ENCODE assay signal across 22 cellular contexts in the genomic region with DNA sequence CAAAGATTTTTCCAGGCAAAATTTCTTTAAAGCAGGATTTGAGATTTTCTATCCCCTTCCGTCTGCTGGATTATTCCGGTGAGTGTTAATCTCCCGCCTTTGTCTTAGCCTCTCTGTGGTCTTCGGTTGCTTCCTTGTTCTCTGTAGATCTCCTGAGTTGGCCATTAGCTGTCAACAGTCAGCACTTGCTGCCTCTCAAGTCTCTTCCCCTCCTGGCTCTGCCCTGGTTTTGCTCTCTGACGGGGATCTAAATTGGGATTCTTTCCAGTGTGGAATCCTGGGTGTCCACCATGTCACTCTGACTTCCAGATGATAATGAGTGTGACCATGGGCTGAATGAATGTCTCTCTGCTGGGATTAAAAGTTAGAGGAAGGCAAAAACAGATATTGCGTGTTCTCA.
"Had no signal": no experiment of that assay in that cellular context is flagged by ENCODE, and none has a peak within 500 bp of the region (broad histone marks: within the 10 kb centered on the region; RNA-seq: fewer than 3 reads in every experiment).

No MANE protein-coding gene starts in this region.

- H3K9me3 ChIP-seq: adrenal gland, mucosa of descending colon, ovary, SK-N-SH, tibial nerve, vagina had no signal

- H3K27ac ChIP-seq: adrenal gland, ovary, tibial nerve, vagina, VCaP had no signal

- H3K27ac Mint-ChIP-seq: activated naive CD4-positive, alpha-beta T cell treated with anti-CD3 and anti-CD28 coated beads, Interleukin-2, amount 50 U/mL, for 72 hours; activated T-cell treated with anti-CD3 and anti-CD28 coated beads, Interleukin-2, amount 50 U/mL, for 72 hours; effector memory CD8-positive, alpha-beta T cell had no signal

- H3K9me3 Mint-ChIP-seq: activated naive CD4-positive, alpha-beta T cell treated with anti-CD3 and anti-CD28 coated beads, Interleukin-2, amount 50 U/mL, for 72 hours; activated T-cell treated with anti-CD3 and anti-CD28 coated beads, Interleukin-2, amount 50 U/mL, for 72 hours; effector memory CD8-positive, alpha-beta T cell; naive B cell had no signal

- DNase-seq: activated CD4-positive, alpha-beta T cell treated with anti-CD3 and anti-CD28 coated beads, Interleukin-2, amount 50 U/mL, for 4 hours; activated effector memory CD4-positive, alpha-beta T cell treated with anti-CD3 and anti-CD28 coated beads, Interleukin-2, amount 50 U/mL, for 16 hours; activated T-cell treated with anti-CD3 and anti-CD28 coated beads, Interleukin-2, amount 50 U/mL, for 72 hours; adrenal gland; dermis blood vessel endothelial cell; effector memory CD8-positive, alpha-beta T cell; foreskin fibroblast; hypothalamus; islet precursor cell; mammary epithelial cell; mucosa of descending colon; naive B cell; ovary; SK-N-SH; stimulated activated CD8-positive, alpha-beta memory T cell treated with anti-CD3 and anti-CD28 coated beads, Interleukin-4, amount 100 ng/mL, for 48 hours; stimulated activated naive CD8-positive, alpha-beta T cell treated with anti-CD3 and anti-CD28 coated beads, Interleukin-15, Interleukin-2, amounts not matched to agents 100 U/mL and 50 U/mL, for 24 hours; T-helper 1 cell; T-helper 9 cell had no signal

- H3K4me3 ChIP-seq: adrenal gland, mucosa of descending colon, ovary, tibial nerve, vagina had no signal

- H3K36me3 Mint-ChIP-seq: activated naive CD4-positive, alpha-beta T cell treated with anti-CD3 and anti-CD28 coated beads, Interleukin-2, amount 50 U/mL, for 72 hours; naive B cell had no signal

- ATAC-seq: activated naive CD4-positive, alpha-beta T cell treated with anti-CD3 and anti-CD28 coated beads, Interleukin-2, amount 50 U/mL, for 72 hours; activated T-cell treated with anti-CD3 and anti-CD28 coated beads, Interleukin-2, amount 50 U/mL, for 72 hours; effector memory CD8-positive, alpha-beta T cell; mucosa of descending colon; stimulated activated naive CD8-positive, alpha-beta T cell treated with anti-CD3 and anti-CD28 coated beads, Interleukin-15, Interleukin-2, amounts not matched to agents 100 U/mL and 50 U/mL, for 24 hours had no signal

- H3K27me3 Mint-ChIP-seq: naive B cell had no signal

- H3K4me3 Mint-ChIP-seq: activated T-cell treated with anti-CD3 and anti-CD28 coated beads, Interleukin-2, amount 50 U/mL, for 72 hours; effector memory CD8-positive, alpha-beta T cell; naive B cell had no signal

- H3K27me3 ChIP-seq: adrenal gland, ovary, tibial nerve, vagina had no signal
